Comparison of ENCODE assay signal across 7 cellular contexts in the genomic region with DNA sequence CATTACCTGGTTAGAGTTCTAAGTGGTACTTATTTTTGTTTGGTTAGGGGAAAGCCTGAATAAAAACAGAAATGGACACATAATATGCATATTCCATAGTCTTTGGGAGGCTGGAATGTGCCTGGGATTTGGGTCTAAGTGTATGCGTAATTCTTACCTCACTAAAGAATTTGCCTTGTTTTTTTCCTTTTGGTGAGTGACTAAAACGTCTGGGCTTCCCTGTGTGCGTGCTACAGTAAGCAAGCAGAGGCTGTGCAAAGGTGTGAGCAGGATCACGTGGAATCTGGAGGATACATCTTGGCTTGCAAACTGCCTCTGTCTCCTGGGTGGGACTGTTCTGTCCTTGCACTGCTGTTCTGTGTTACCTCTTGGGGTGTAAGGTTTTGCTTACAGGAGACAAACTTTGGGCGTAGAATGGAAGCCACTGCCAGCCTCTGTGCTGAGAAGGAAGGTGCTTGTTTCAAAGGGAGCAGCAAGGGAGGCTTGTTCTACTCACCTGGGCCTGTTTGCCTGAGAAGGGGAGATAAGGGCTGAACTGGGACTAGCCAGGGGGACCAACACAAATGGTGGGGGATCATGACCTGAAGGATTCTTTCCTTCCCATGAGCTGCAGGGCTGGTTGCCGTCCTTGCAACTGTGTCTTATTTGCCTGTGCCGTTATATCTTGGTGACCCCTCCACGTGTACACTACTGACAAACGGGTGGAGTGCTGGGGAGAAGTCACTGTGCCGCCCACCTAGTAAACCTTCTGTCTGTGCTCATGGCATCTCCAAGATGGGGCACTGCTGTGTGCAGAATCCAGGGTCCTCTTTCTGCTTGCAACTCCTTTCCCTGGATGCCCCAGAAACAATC. TPM values are rescaled to one million over a fixed set of nuclear protein-coding genes. Genes with fewer than 3 reads are reported as not detected.
DNase-seq lines count a peak whose midpoint lies in the region; ATAC-seq and TF ChIP-seq lines count a peak whose summit lies in the region.

No MANE protein-coding gene starts in this region.

- no peaks in the 10 kb centered on the region for H3K9me2 ChIP-seq in SK-N-SH

- H3F3A ChIP-seq in SK-N-SH (replicated peaks; ENCODE audit: insufficient read depth) = peaks cover 90% of the 10 kb centered on the region

- no peaks in the 10 kb centered on the region for H3K9me3 ChIP-seq in SK-N-SH

- TF ChIP-seq POLR2A in GM19193 (IDR thresholded peaks at IDR 0.05; ENCODE audit: extremely low read depth, insufficient read depth, insufficient read length) = peak; percentile 90
- TF ChIP-seq POLR2A in lower leg skin (IDR thresholded peaks at IDR 0.05) = no peak

- ATAC-seq in HG02610 (IDR thresholded peaks at IDR 0.05; ENCODE audit: unreplicated experiment) = no peak

- peak overlapping the region; percentile 77 to 83 for H3K4me3 ChIP-seq in SK-N-SH (ENCODE audit: low read depth in 2 of 2, low read length in 1 of 2)
- H3K4me3 ChIP-seq in lower leg skin (ENCODE audit: low read depth, poor library complexity, severe bottlenecking) = peak overlapping the region; percentile 95

- H3K27me3 ChIP-seq in SK-N-SH (ENCODE audit: insufficient read depth) = no peaks in the 10 kb centered on the region

- intact Hi-C loops in lower leg skin (cut with DNase I; ENCODE audit: low total_unique reads) = no loop called here

- peak overlapping the region; percentile 94 for H3K4me2 ChIP-seq in SK-N-SH

- H4K20me1 ChIP-seq in SK-N-SH (ENCODE audit: insufficient read depth) = peaks cover 94% of the 10 kb centered on the region

- peaks cover 98% of the 10 kb centered on the region for H3K79me2 ChIP-seq in SK-N-SH (ENCODE audit: insufficient read depth)

- H3K36me3 ChIP-seq in SK-N-SH (replicated peaks in 1 of 2; ENCODE audit: control insufficient read depth in 1 of 2, insufficient read depth in 2 of 2, low read length in 1 of 2) = peaks cover 59 to 89% of the 10 kb centered on the region in 2 experiments

- 2% methylated on average over 9 of the region's 10 CpGs for WGBS in SK-N-SH (ENCODE audit: low lambda C conversion rate)
- 6 to 7% methylated on average over 10 of the region's 10 CpGs for WGBS in lower leg skin, 2 donors

- TF ChIP-seq EP300 in SK-N-SH (IDR thresholded peaks at IDR 0.05; ENCODE audit: borderline replicate concordance in 1 of 2, low read depth in 1 of 2, low read length in 1 of 2) = no peak

- DNase-seq in SK-N-SH (no peak), caudate nucleus (lab: John Stamatoyannopoulos, UW) (peak in 8 of 61 donors; percentile 38 to 70 (median 50)), lower leg skin (ENCODE audit: low spot score in 2 of 2) (peak in 1 of 2 donors; percentile 86), superior temporal gyrus (ENCODE audit: extremely low spot score) (peak; percentile 70), SW 1271 (lab: John Stamatoyannopoulos, UW) (no peak)

- CTCF ChIA-PET in SK-N-SH (lab: Yijun Ruan, JAX) = interaction anchor here (1.0 kb wide), 1 partner anchor 10 kb away, joined by 7 read pairs; no protein-coding TSS in a partner anchor

- POLR2A ChIA-PET in SK-N-SH (lab: Yijun Ruan, JAX) = interaction anchor here (1.9 to 17.2 kb wide), 2 partner anchors 9 to 71 kb away, joined by 11 to 1027 read pairs; a partner anchor contains a TSS

- no peak for TF ChIP-seq CTCF in SK-N-SH (IDR thresholded peaks at IDR 0.05)
- TF ChIP-seq CTCF in lower leg skin (IDR thresholded peaks at IDR 0.05) = peak in 1 of 3 donors; percentile 14

- H3K9ac ChIP-seq in SK-N-SH = peak overlapping the region; percentile 98

- H3K4me1 ChIP-seq in SK-N-SH (ENCODE audit: control insufficient read depth in 1 of 2, insufficient read depth in 2 of 2, low read depth in 1 of 2, low read length in 1 of 2) = peaks cover 2 to 34% of the 10 kb centered on the region in 2 experiments; a peak in 2 of 4 replicates

- no peak overlapping the region for H2AFZ ChIP-seq in SK-N-SH (ENCODE audit: low read depth)

- TF ChIP-seq RAD21 in SK-N-SH (IDR thresholded peaks at IDR 0.05; ENCODE audit: low read length) = no peak

- H3K27ac ChIP-seq in SK-N-SH (ENCODE audit: low read depth in 2 of 2, low read length in 1 of 2) (peak overlapping the region; percentile 100), caudate nucleus (ENCODE audit: low read depth, low read length) (peak overlapping the region; percentile 99)

TF ChIP-seq in SK-N-SH, 30 proteins besides CTCF, POLR2A, EP300 and RAD21 (continues in another document):
- TF ChIP-seq, protein P1, sequence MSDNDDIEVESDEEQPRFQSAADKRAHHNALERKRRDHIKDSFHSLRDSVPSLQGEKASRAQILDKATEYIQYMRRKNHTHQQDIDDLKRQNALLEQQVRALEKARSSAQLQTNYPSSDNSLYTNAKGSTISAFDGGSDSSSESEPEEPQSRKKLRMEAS (IDR thresholded peaks at IDR 0.05; ENCODE audit: low read depth) = 0 out of 2 replicates have a peak, but pooled peaks have one; percentile 25
- TF ChIP-seq EZH2phosphoT487 (IDR thresholded peaks at IDR 0.05; ENCODE audit: borderline replicate concordance, low read depth) = no peak
- peak; percentile 30; the same call in 1 of the 2 replicates for TF ChIP-seq TAF1 (IDR thresholded peaks at IDR 0.05; ENCODE audit: borderline replicate concordance, low read depth, low read length)
- TF ChIP-seq ELF1 (IDR thresholded peaks at IDR 0.05) = no peak
- TF ChIP-seq RXRA (IDR thresholded peaks at IDR 0.05; ENCODE audit: borderline replicate concordance, low read depth) = 0 out of 2 replicates have a peak, but pooled peaks have one; percentile 4
- no peak for TF ChIP-seq RCOR1 (IDR thresholded peaks at IDR 0.05; ENCODE audit: low read length)
- TF ChIP-seq, protein P2, sequence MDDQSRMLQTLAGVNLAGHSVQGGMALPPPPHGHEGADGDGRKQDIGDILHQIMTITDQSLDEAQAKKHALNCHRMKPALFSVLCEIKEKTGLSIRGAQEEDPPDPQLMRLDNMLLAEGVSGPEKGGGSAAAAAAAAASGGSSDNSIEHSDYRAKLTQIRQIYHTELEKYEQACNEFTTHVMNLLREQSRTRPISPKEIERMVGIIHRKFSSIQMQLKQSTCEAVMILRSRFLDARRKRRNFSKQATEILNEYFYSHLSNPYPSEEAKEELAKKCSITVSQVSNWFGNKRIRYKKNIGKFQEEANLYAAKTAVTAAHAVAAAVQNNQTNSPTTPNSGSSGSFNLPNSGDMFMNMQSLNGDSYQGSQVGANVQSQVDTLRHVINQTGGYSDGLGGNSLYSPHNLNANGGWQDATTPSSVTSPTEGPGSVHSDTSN (IDR thresholded peaks at IDR 0.05) = peak; percentile 3; the same call in 1 of the 2 replicates
- TF ChIP-seq SIN3A (IDR thresholded peaks at IDR 0.05; ENCODE audit: borderline replicate concordance, low read depth, low read length) = peak; percentile 92
- TF ChIP-seq, protein P3, sequence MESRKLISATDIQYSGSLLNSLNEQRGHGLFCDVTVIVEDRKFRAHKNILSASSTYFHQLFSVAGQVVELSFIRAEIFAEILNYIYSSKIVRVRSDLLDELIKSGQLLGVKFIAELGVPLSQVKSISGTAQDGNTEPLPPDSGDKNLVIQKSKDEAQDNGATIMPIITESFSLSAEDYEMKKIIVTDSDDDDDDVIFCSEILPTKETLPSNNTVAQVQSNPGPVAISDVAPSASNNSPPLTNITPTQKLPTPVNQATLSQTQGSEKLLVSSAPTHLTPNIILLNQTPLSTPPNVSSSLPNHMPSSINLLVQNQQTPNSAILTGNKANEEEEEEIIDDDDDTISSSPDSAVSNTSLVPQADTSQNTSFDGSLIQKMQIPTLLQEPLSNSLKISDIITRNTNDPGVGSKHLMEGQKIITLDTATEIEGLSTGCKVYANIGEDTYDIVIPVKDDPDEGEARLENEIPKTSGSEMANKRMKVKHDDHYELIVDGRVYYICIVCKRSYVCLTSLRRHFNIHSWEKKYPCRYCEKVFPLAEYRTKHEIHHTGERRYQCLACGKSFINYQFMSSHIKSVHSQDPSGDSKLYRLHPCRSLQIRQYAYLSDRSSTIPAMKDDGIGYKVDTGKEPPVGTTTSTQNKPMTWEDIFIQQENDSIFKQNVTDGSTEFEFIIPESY (IDR thresholded peaks at IDR 0.05; ENCODE audit: borderline replicate concordance, low read depth) = no peak
- no peak for TF ChIP-seq YY1 (IDR thresholded peaks at IDR 0.05; ENCODE audit: low read depth)
- TF ChIP-seq FOSL2 (IDR thresholded peaks at IDR 0.05; ENCODE audit: borderline replicate concordance, low read depth) = peak; percentile 1; the same call in 1 of the 2 replicates
- TF ChIP-seq POLR2AphosphoS5 (IDR thresholded peaks at IDR 0.05; ENCODE audit: low read depth, low read length) = peak; percentile 54
- TF ChIP-seq MEF2A (IDR thresholded peaks at IDR 0.05; ENCODE audit: borderline replicate concordance, low read depth) = no peak
- TF ChIP-seq, protein P4, sequence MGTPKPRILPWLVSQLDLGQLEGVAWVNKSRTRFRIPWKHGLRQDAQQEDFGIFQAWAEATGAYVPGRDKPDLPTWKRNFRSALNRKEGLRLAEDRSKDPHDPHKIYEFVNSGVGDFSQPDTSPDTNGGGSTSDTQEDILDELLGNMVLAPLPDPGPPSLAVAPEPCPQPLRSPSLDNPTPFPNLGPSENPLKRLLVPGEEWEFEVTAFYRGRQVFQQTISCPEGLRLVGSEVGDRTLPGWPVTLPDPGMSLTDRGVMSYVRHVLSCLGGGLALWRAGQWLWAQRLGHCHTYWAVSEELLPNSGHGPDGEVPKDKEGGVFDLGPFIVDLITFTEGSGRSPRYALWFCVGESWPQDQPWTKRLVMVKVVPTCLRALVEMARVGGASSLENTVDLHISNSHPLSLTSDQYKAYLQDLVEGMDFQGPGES (IDR thresholded peaks at IDR 0.05; ENCODE audit: low read depth, low read length) = no peak
- TF ChIP-seq TEAD4 (IDR thresholded peaks at IDR 0.05; ENCODE audit: borderline replicate concordance, insufficient read depth) = 0 out of 2 replicates have a peak, but pooled peaks have one; percentile 33
- TF ChIP-seq FOXJ3 (CRISPR knock-in tag; IDR thresholded peaks at IDR 0.05) = no peak

RNA-seq across cellular contexts. Expression of a gene that starts 4.5 kb away (rescaled TPM):
- 435 and 479 TPM in 2 replicates for polyA plus RNA-seq in SK-N-SH (2012; rRNA removed)
- 93.7 and 99.2 TPM in 2 replicates for polyA plus RNA-seq in SK-N-SH (2012; cell fraction: cytosol; rRNA removed)
- polyA plus RNA-seq in SK-N-SH (2012; cell fraction: nucleus; rRNA removed) = 3,897 and 4,476 TPM in 2 replicates
- 100 to 1,000 TPM; 147 to 645 (median 301) TPM for total RNA-seq in lower leg skin

RNA-seq across cellular contexts. Expression of a gene that starts 40.6 kb away (rescaled TPM):
- polyA plus RNA-seq in SK-N-SH (2012; rRNA removed) = 17.4 and 19.0 TPM in 2 replicates
- 8.0 and 14.0 TPM in 2 replicates for polyA plus RNA-seq in SK-N-SH (2012; cell fraction: cytosol; rRNA removed)
- polyA plus RNA-seq in SK-N-SH (2012; cell fraction: nucleus; rRNA removed) = 32.3 and 58.1 TPM in 2 replicates
- total RNA-seq in lower leg skin = 100 to 1,000 TPM in 2 of 4 donors, 10 to 100 TPM in 2; 81.8 to 135 (median 112) TPM

RNA-seq across cellular contexts. Expression of a gene that starts 44.6 kb away (rescaled TPM):
- polyA plus RNA-seq in SK-N-SH (2012; rRNA removed) = 3.1 and 3.6 TPM in 2 replicates
- polyA plus RNA-seq in SK-N-SH (2012; cell fraction: cytosol; rRNA removed) = 1.2 and 1.8 TPM in 2 replicates
- 13.7 and 17.4 TPM in 2 replicates for polyA plus RNA-seq in SK-N-SH (2012; cell fraction: nucleus; rRNA removed)
- 1 to 10 TPM; 1.8 to 8.0 (median 5.3) TPM for total RNA-seq in lower leg skin
